ENCODE assay signal across 9 cellular contexts in genomic region chr20:32457476-32457986, GRCh38.
DNase-seq lines count a peak whose midpoint lies in the region; ATAC-seq, FAIRE-seq and TF ChIP-seq lines count a peak whose summit lies in the region.
"Had no signal": no experiment of that assay in that cellular context is flagged by ENCODE, and none has a peak within 500 bp of the region (broad histone marks: within the 10 kb centered on the region; RNA-seq: fewer than 3 reads in every experiment).

No MANE protein-coding gene starts in this region.

- no peaks in the 10 kb centered on the region for H3K36me3 Mint-ChIP-seq in stimulated activated memory B cell treated with anti-CD40 and anti-IgM and Interleukin-4, amounts not matched to agents 10 μg/mL and 1 μg/mL and 100 μg/mL, for 72 hours

- peaks cover 20% of the 10 kb centered on the region for H3K4me1 Mint-ChIP-seq in stimulated activated memory B cell treated with anti-CD40 and anti-IgM and Interleukin-4, amounts not matched to agents 10 μg/mL and 1 μg/mL and 100 μg/mL, for 72 hours

- DNase-seq in GM12865 (ENCODE audit: low read depth) (peak; percentile 42), NCI-H2029 (lab: John Stamatoyannopoulos, UW) (peak; percentile 43), bronchial epithelial cell (ENCODE audit: low read depth) (peak; percentile 22), iris pigment epithelial cell (ENCODE audit: low read depth) (peak; percentile 73), A172 (ENCODE audit: low spot score) (no peak)
- DNase-seq in activated CD4-positive, alpha-beta T cell treated with anti-CD3 and anti-CD28 coated beads, Interleukin-2, amount 50 U/mL, for 4 hours, result no peak

- no peaks in the 10 kb centered on the region for H3K27me3 Mint-ChIP-seq in stimulated activated memory B cell treated with anti-CD40 and anti-IgM and Interleukin-4, amounts not matched to agents 10 μg/mL and 1 μg/mL and 100 μg/mL, for 72 hours
- H3K27me3 Mint-ChIP-seq: stimulated activated naive CD8-positive, alpha-beta T cell treated with anti-CD3 and anti-CD28 coated beads, Interleukin-15, Interleukin-2, amounts not matched to agents 100 ng/mL and 50 ng/mL, for 24 hours had no signal

- no peaks in the 10 kb centered on the region for H3K27me3 ChIP-seq in bronchial epithelial cell (ENCODE audit: control insufficient read depth, insufficient read depth, low read length)

- H3K27ac Mint-ChIP-seq in stimulated activated memory B cell treated with anti-CD40 and anti-IgM and Interleukin-4, amounts not matched to agents 10 μg/mL and 1 μg/mL and 100 μg/mL, for 72 hours, result peak overlapping the region; percentile 67
- H3K27ac Mint-ChIP-seq: stimulated activated naive CD8-positive, alpha-beta T cell treated with anti-CD3 and anti-CD28 coated beads, Interleukin-15, Interleukin-2, amounts not matched to agents 100 ng/mL and 50 ng/mL, for 24 hours had no signal

- peak overlapping the region; percentile 35 for H3K4me3 ChIP-seq in GM12865 (ENCODE audit: low read depth, low read length)
- H3K4me3 ChIP-seq in bronchial epithelial cell (ENCODE audit: low read depth, low read length), result peak overlapping the region; percentile 35

- peak; percentile 73 for ATAC-seq in stimulated activated memory B cell treated with anti-CD40 and anti-IgM and Interleukin-4, amounts not matched to agents 10 μg/mL and 1 μg/mL and 100 μg/mL, for 72 hours
- ATAC-seq in GM19035 (IDR thresholded peaks at IDR 0.05; ENCODE audit: unreplicated experiment), result no peak

- TF ChIP-seq CTCF in GM12865 (IDR thresholded peaks at IDR 0.05; ENCODE audit: insufficient read depth, low read depth, low read length, missing control alignments), result no peak
- TF ChIP-seq CTCF in bronchial epithelial cell (IDR thresholded peaks at IDR 0.05; ENCODE audit: insufficient read depth, low read length, severe bottlenecking), result no peak

- no peak for FAIRE-seq in bronchial epithelial cell (lab: Jason Lieb, UNC)

- no peaks in the 10 kb centered on the region for H3K9me3 Mint-ChIP-seq in stimulated activated memory B cell treated with anti-CD40 and anti-IgM and Interleukin-4, amounts not matched to agents 10 μg/mL and 1 μg/mL and 100 μg/mL, for 72 hours
- H3K9me3 Mint-ChIP-seq: stimulated activated naive CD8-positive, alpha-beta T cell treated with anti-CD3 and anti-CD28 coated beads, Interleukin-15, Interleukin-2, amounts not matched to agents 100 ng/mL and 50 ng/mL, for 24 hours had no signal

- peak overlapping the region; percentile 61 for H3K4me3 Mint-ChIP-seq in stimulated activated memory B cell treated with anti-CD40 and anti-IgM and Interleukin-4, amounts not matched to agents 10 μg/mL and 1 μg/mL and 100 μg/mL, for 72 hours
- H3K4me3 Mint-ChIP-seq: stimulated activated naive CD8-positive, alpha-beta T cell treated with anti-CD3 and anti-CD28 coated beads, Interleukin-15, Interleukin-2, amounts not matched to agents 100 ng/mL and 50 ng/mL, for 24 hours had no signal

- H3K36me3 ChIP-seq in bronchial epithelial cell (ENCODE audit: control insufficient read depth, insufficient read depth, low read length), result no peaks in the 10 kb centered on the region

Comparison
In these comparisons a context has a peak if more than half of its experiments do, and no peak if none do; other contexts are left out.
1. DNase-seq: peak in GM12865 (single experiment), NCI-H2029 (single experiment), bronchial epithelial cell (single experiment) and iris pigment epithelial cell (single experiment); none in A172 (single experiment) and activated CD4-positive, alpha-beta T cell treated with anti-CD3 and anti-CD28 coated beads, Interleukin-2, amount 50 U/mL, for 4 hours (0 of 2).